ENCODE assay signal across 1 cellular context in the genomic region with DNA sequence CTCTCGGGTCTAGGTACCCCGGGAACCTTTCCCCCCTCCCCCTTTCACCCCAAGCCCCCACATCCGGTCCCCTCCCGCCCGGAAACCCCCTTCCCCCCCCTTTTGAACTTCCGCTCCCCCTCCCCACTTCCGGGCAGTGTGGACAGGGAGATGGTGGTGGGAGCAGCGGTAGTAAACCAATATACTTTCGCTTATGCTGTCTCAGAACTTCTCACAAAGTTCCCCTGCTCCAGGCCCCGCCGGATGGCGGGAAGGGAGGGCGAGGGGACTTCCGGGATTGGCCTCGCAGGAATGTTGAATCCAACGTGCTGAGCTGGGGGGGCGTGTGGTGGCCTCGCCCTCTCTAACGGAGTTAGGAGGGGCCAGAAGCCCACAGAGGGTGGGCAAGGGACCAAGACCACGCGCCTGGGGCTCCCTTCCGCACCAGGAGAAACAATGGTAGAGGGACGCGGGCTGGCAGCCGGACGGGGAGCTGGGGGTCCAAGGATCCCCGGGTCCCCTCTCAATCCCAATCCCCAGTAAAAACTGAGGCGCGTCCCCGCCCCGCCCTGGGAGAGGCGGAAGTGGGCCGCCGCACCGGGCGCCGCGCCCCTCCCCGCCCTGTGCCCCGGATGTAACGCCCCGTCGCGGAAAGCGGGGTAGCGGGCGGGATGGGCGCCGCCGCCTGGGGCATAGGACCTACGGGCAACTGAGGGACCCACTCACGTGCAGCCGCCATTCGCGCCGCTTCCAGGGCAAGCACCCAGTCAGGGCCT.
TF ChIP-seq lines count a peak whose summit lies in the region.

No MANE protein-coding gene starts in this region.

TF ChIP-seq in HEK293, 187 proteins besides CTCF, POLR2A, EP300 and RAD21 (continued from another document and continues in another):
- TF ChIP-seq, protein P1, sequence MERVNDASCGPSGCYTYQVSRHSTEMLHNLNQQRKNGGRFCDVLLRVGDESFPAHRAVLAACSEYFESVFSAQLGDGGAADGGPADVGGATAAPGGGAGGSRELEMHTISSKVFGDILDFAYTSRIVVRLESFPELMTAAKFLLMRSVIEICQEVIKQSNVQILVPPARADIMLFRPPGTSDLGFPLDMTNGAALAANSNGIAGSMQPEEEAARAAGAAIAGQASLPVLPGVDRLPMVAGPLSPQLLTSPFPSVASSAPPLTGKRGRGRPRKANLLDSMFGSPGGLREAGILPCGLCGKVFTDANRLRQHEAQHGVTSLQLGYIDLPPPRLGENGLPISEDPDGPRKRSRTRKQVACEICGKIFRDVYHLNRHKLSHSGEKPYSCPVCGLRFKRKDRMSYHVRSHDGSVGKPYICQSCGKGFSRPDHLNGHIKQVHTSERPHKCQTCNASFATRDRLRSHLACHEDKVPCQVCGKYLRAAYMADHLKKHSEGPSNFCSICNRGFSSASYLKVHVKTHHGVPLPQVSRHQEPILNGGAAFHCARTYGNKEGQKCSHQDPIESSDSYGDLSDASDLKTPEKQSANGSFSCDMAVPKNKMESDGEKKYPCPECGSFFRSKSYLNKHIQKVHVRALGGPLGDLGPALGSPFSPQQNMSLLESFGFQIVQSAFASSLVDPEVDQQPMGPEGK (tag by site-specific recombination; IDR thresholded peaks at IDR 0.05), result peak; percentile 88
- TF ChIP-seq ZNF19 (tag by site-specific recombination; IDR thresholded peaks at IDR 0.05; ENCODE audit: low read depth), result no peak
- TF ChIP-seq ZNF621 (tag by site-specific recombination; IDR thresholded peaks at IDR 0.05), result no peak
- no peak for TF ChIP-seq FEZF1 (tag by site-specific recombination; IDR thresholded peaks at IDR 0.05)
- TF ChIP-seq, protein P2, sequence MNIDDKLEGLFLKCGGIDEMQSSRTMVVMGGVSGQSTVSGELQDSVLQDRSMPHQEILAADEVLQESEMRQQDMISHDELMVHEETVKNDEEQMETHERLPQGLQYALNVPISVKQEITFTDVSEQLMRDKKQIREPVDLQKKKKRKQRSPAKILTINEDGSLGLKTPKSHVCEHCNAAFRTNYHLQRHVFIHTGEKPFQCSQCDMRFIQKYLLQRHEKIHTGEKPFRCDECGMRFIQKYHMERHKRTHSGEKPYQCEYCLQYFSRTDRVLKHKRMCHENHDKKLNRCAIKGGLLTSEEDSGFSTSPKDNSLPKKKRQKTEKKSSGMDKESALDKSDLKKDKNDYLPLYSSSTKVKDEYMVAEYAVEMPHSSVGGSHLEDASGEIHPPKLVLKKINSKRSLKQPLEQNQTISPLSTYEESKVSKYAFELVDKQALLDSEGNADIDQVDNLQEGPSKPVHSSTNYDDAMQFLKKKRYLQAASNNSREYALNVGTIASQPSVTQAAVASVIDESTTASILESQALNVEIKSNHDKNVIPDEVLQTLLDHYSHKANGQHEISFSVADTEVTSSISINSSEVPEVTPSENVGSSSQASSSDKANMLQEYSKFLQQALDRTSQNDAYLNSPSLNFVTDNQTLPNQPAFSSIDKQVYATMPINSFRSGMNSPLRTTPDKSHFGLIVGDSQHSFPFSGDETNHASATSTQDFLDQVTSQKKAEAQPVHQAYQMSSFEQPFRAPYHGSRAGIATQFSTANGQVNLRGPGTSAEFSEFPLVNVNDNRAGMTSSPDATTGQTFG (tag by site-specific recombination; IDR thresholded peaks at IDR 0.05; ENCODE audit: borderline replicate concordance), result no peak
- peak; percentile 96 for TF ChIP-seq KLF8 (tag by site-specific recombination; IDR thresholded peaks at IDR 0.05)
- TF ChIP-seq, protein P3, sequence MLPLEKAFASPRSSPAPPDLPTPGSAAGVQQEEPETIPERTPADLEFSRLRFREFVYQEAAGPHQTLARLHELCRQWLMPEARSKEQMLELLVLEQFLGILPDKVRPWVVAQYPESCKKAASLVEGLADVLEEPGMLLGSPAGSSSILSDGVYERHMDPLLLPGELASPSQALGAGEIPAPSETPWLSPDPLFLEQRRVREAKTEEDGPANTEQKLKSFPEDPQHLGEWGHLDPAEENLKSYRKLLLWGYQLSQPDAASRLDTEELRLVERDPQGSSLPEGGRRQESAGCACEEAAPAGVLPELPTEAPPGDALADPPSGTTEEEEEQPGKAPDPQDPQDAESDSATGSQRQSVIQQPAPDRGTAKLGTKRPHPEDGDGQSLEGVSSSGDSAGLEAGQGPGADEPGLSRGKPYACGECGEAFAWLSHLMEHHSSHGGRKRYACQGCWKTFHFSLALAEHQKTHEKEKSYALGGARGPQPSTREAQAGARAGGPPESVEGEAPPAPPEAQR (tag by site-specific recombination; IDR thresholded peaks at IDR 0.05), result no peak
- 0 out of 2 replicates have a peak, but pooled peaks have one; percentile 11 for TF ChIP-seq ZNF24 (tag by site-specific recombination; IDR thresholded peaks at IDR 0.05)
- peak; percentile 57; the same call in 1 of the 2 replicates for TF ChIP-seq ZNF76 (tag by site-specific recombination; IDR thresholded peaks at IDR 0.05; ENCODE audit: borderline replicate concordance, low read depth)
- peak; percentile 19; the same call in 1 of the 2 replicates for TF ChIP-seq ZFP69B (tag by site-specific recombination; IDR thresholded peaks at IDR 0.05)
- TF ChIP-seq ZNF23 (tag by site-specific recombination; IDR thresholded peaks at IDR 0.05; ENCODE audit: borderline replicate concordance), result no peak
- TF ChIP-seq ZNF521 (tag by site-specific recombination; IDR thresholded peaks at IDR 0.05), result no peak
- TF ChIP-seq OVOL3 (tag by site-specific recombination; IDR thresholded peaks at IDR 0.05), result peak; percentile 52; the same call in 1 of the 2 replicates
- no peak for TF ChIP-seq ZNF670 (tag by site-specific recombination; IDR thresholded peaks at IDR 0.05; ENCODE audit: low read depth)
- no peak for TF ChIP-seq ZNF555 (tag by site-specific recombination; conservative IDR thresholded peaks at IDR 0.05)
- TF ChIP-seq ZNF394 (tag by site-specific recombination; IDR thresholded peaks at IDR 0.05; ENCODE audit: borderline replicate concordance), result 0 out of 2 replicates have a peak, but pooled peaks have one; percentile 26
- TF ChIP-seq ZNF266 (tag by site-specific recombination; IDR thresholded peaks at IDR 0.05; ENCODE audit: low read depth), result no peak; the same call in 1 of the 2 replicates
- TF ChIP-seq, protein P4, sequence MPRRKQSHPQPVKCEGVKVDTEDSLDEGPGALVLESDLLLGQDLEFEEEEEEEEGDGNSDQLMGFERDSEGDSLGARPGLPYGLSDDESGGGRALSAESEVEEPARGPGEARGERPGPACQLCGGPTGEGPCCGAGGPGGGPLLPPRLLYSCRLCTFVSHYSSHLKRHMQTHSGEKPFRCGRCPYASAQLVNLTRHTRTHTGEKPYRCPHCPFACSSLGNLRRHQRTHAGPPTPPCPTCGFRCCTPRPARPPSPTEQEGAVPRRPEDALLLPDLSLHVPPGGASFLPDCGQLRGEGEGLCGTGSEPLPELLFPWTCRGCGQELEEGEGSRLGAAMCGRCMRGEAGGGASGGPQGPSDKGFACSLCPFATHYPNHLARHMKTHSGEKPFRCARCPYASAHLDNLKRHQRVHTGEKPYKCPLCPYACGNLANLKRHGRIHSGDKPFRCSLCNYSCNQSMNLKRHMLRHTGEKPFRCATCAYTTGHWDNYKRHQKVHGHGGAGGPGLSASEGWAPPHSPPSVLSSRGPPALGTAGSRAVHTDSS (tag by site-specific recombination; IDR thresholded peaks at IDR 0.05), result no peak
- no peak for TF ChIP-seq ZNF138 (tag by site-specific recombination; IDR thresholded peaks at IDR 0.05; ENCODE audit: borderline replicate concordance)
- no peak for TF ChIP-seq ZNF350 (tag by site-specific recombination; IDR thresholded peaks at IDR 0.05)
- TF ChIP-seq ZNF335 (tag by site-specific recombination; conservative IDR thresholded peaks at IDR 0.05), result peak; percentile 67
- no peak for TF ChIP-seq ZNF248 (tag by site-specific recombination; IDR thresholded peaks at IDR 0.05)
- TF ChIP-seq ZNF132 (tag by site-specific recombination; IDR thresholded peaks at IDR 0.05; ENCODE audit: borderline replicate concordance), result no peak
- TF ChIP-seq ZNF473 (tag by site-specific recombination; IDR thresholded peaks at IDR 0.05), result no peak
- no peak for TF ChIP-seq ZNF302 (tag by site-specific recombination; IDR thresholded peaks at IDR 0.05; ENCODE audit: low read depth)
- no peak for TF ChIP-seq PBX3 (CRISPR knock-in tag; IDR thresholded peaks at IDR 0.05)
- TF ChIP-seq ZNF843 (tag by site-specific recombination; IDR thresholded peaks at IDR 0.05), result no peak
- TF ChIP-seq ZNF426 (tag by site-specific recombination; IDR thresholded peaks at IDR 0.05), result no peak
- no peak for TF ChIP-seq SCRT2 (tag by site-specific recombination; IDR thresholded peaks at IDR 0.05)
- no peak for TF ChIP-seq PRDM4 (tag by site-specific recombination; IDR thresholded peaks at IDR 0.05)
- TF ChIP-seq ZBTB6 (tag by site-specific recombination; IDR thresholded peaks at IDR 0.05), result no peak
- no peak for TF ChIP-seq ZNF10 (tag by site-specific recombination; IDR thresholded peaks at IDR 0.05)
- TF ChIP-seq ZNF114 (tag by site-specific recombination; IDR thresholded peaks at IDR 0.05), result no peak
- peak; percentile 70; the same call in 1 of the 2 replicates for TF ChIP-seq KLF17 (tag by site-specific recombination; IDR thresholded peaks at IDR 0.05)
- TF ChIP-seq ZNF571 (tag by site-specific recombination; IDR thresholded peaks at IDR 0.05), result no peak
- no peak for TF ChIP-seq ATF2 (tag by site-specific recombination; IDR thresholded peaks at IDR 0.05; ENCODE audit: low read depth)
- TF ChIP-seq ZNF626 (tag by site-specific recombination; IDR thresholded peaks at IDR 0.05), result no peak
- TF ChIP-seq ZNF624 (tag by site-specific recombination; IDR thresholded peaks at IDR 0.05), result no peak
- no peak for TF ChIP-seq ZNF561 (tag by site-specific recombination; IDR thresholded peaks at IDR 0.05; ENCODE audit: borderline replicate concordance)
- TF ChIP-seq, protein P5, sequence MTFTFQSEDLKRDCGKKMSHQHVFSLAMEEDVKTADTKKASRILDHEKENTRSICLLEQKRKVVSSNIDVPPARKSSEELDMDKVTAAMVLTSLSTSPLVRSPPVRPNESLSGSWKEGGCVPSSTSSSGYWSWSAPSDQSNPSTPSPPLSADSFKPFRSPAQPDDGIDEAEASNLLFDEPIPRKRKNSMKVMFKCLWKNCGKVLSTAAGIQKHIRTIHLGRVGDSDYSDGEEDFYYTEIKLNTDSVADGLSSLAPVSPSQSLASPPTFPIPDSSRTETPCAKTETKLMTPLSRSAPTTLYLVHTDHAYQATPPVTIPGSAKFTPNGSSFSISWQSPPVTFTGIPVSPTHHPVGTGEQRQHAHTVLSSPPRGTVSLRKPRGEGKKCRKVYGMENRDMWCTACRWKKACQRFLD (tag by site-specific recombination; IDR thresholded peaks at IDR 0.05), result no peak
- TF ChIP-seq REPIN1 (tag by site-specific recombination; IDR thresholded peaks at IDR 0.05; ENCODE audit: low read depth), result no peak
- TF ChIP-seq ZNF2 (tag by site-specific recombination; IDR thresholded peaks at IDR 0.05), result no peak
- TF ChIP-seq ZNF777 (tag by site-specific recombination; IDR thresholded peaks at IDR 0.05; ENCODE audit: borderline replicate concordance), result no peak
- TF ChIP-seq ZNF121 (tag by site-specific recombination; IDR thresholded peaks at IDR 0.05), result no peak
- TF ChIP-seq ZNF174 (tag by site-specific recombination; IDR thresholded peaks at IDR 0.05), result no peak
- no peak for TF ChIP-seq ZNF311 (tag by site-specific recombination; IDR thresholded peaks at IDR 0.05; ENCODE audit: borderline replicate concordance)
- no peak for TF ChIP-seq ZNF768 (tag by site-specific recombination; IDR thresholded peaks at IDR 0.05)
